1 cellular context compared by ENCODE assay signal in genomic region chr1:116255486-116255885, GRCh38.
TF ChIP-seq lines count a peak whose summit lies in the region.

No MANE protein-coding gene starts in this region.

TF ChIP-seq in H1, 55 proteins besides CTCF, POLR2A, EP300 and RAD21:
- TF ChIP-seq BACH1 (IDR thresholded peaks at IDR 0.05; ENCODE audit: low read length), result no peak
- no peak for TF ChIP-seq FOSL1 (IDR thresholded peaks at IDR 0.05; ENCODE audit: insufficient read depth, low read depth, low read length)
- no peak for TF ChIP-seq CTBP2 (IDR thresholded peaks at IDR 0.05; ENCODE audit: borderline replicate concordance, insufficient read depth, insufficient read length, low read length)
- TF ChIP-seq BRCA1 (IDR thresholded peaks at IDR 0.05; ENCODE audit: low read depth, low read length), result no peak
- TF ChIP-seq PHF8 (conservative IDR thresholded peaks at IDR 0.05; ENCODE audit: low read depth, low read length), result no peak
- no peak for TF ChIP-seq EZH2 (IDR thresholded peaks at IDR 0.05; ENCODE audit: low read depth, low read length, severe bottlenecking)
- no peak for TF ChIP-seq E2F6 (IDR thresholded peaks at IDR 0.05)
- no peak for TF ChIP-seq TCF12 (IDR thresholded peaks at IDR 0.05; ENCODE audit: low read depth, low read length)
- TF ChIP-seq SIRT6 (IDR thresholded peaks at IDR 0.05; ENCODE audit: low read length), result no peak
- TF ChIP-seq GTF2F1 (IDR thresholded peaks at IDR 0.05; ENCODE audit: borderline replicate concordance, low read depth, low read length), result no peak
- no peak for TF ChIP-seq NRF1 (IDR thresholded peaks at IDR 0.05; ENCODE audit: low read depth, low read length)
- TF ChIP-seq MAFK (IDR thresholded peaks at IDR 0.05; ENCODE audit: low read depth, low read length), result no peak
- TF ChIP-seq EGR1 (IDR thresholded peaks at IDR 0.05; ENCODE audit: borderline replicate concordance, low read depth, low read length), result no peak
- TF ChIP-seq KDM5A (IDR thresholded peaks at IDR 0.05; ENCODE audit: low read length), result no peak
- TF ChIP-seq CREB1 (IDR thresholded peaks at IDR 0.05), result no peak
- TF ChIP-seq KDM1A (IDR thresholded peaks at IDR 0.05; ENCODE audit: borderline replicate concordance, low read length), result no peak
- TF ChIP-seq CBX5 (IDR thresholded peaks at IDR 0.05; ENCODE audit: low read depth, low read length), result no peak
- no peak for TF ChIP-seq SP2 (IDR thresholded peaks at IDR 0.05; ENCODE audit: low read length)
- no peak for TF ChIP-seq SIX5 (IDR thresholded peaks at IDR 0.05; ENCODE audit: low read depth, low read length)
